In genomic region chr6:19668710-19669109, GRCh38 we compare ENCODE assay signal across 24 cellular contexts.
DNase-seq lines count a peak whose midpoint lies in the region; ATAC-seq and TF ChIP-seq lines count a peak whose summit lies in the region.
"Had no signal": no experiment of that assay in that cellular context is flagged by ENCODE, and none has a peak within 500 bp of the region (broad histone marks: within the 10 kb centered on the region; RNA-seq: fewer than 3 reads in every experiment).

No MANE protein-coding gene starts in this region.

- H3K27me3 ChIP-seq in cardiac muscle cell (no peaks in the 10 kb centered on the region), right cardiac atrium (ENCODE audit: control insufficient read depth, insufficient read depth) (no peaks in the 10 kb centered on the region), ascending aorta (no peaks in the 10 kb centered on the region)
- H3K27me3 ChIP-seq: gastrocnemius medialis had no signal

- ATAC-seq in right cardiac atrium (no peak), GM19328 (IDR thresholded peaks at IDR 0.05; ENCODE audit: unreplicated experiment) (no peak), HG02870 (IDR thresholded peaks at IDR 0.05; ENCODE audit: unreplicated experiment) (no peak), GM18909 (IDR thresholded peaks at IDR 0.05; ENCODE audit: poor library complexity, unreplicated experiment) (no peak)
- ATAC-seq: activated CD4-positive, alpha-beta T cell treated with anti-CD3 and anti-CD28 coated beads for 36 hours; gastrocnemius medialis; natural killer cell; stimulated activated naive CD8-positive, alpha-beta T cell treated with anti-CD3 and anti-CD28 coated beads, Interleukin-15, Interleukin-2, amounts not matched to agents 100 U/mL and 50 U/mL, for 24 hours; T-cell had no signal

- H3K27ac ChIP-seq in cardiac muscle cell: peak overlapping the region; percentile 64
- H3K27ac ChIP-seq in right cardiac atrium (ENCODE audit: low read length): no peak overlapping the region
- H3K27ac ChIP-seq in ascending aorta: peak overlapping the region; percentile 75 to 83
- H3K27ac ChIP-seq: 22Rv1, gastrocnemius medialis, HL-60, parathyroid adenoma had no signal

- intact Hi-C loops in right cardiac atrium (cut with DNase I): no loop called here
- intact Hi-C loops in ascending aorta (cut with DNase I): loop anchor here (1.0 to 10.0 kb wide), 2 partner anchors 43 to 136 kb away; no protein-coding TSS in a partner anchor

- H3K36me3 ChIP-seq in cardiac muscle cell (no peaks in the 10 kb centered on the region), ascending aorta (no peaks in the 10 kb centered on the region)
- H3K36me3 ChIP-seq: gastrocnemius medialis had no signal

- H3K4me1 ChIP-seq in cardiac muscle cell (ENCODE audit: low read depth) (peaks cover 30% of the 10 kb centered on the region), right cardiac atrium (ENCODE audit: control insufficient read depth, insufficient read depth, low read length) (no peaks in the 10 kb centered on the region), ascending aorta (peaks cover 0 to 30% of the 10 kb centered on the region in 2 donors)
- H3K4me1 ChIP-seq: gastrocnemius medialis, parathyroid adenoma had no signal

- DNase-seq in cardiac muscle cell (ENCODE audit: low read depth in 1 of 2, low spot score in 1 of 2) (peak in 1 of 2 donors; percentile 55), right cardiac atrium (no peak), ascending aorta (ENCODE audit: low spot score in 2 of 2) (no peak), iris pigment epithelial cell (ENCODE audit: low read depth) (peak; percentile 5), NCI-H2107 treated with DMSO at 0.1 percent for 48 hours (lab: John Stamatoyannopoulos, UW; ENCODE audit: unreplicated experiment) (no peak)
- DNase-seq: activated CD4-positive, alpha-beta T cell treated with anti-CD3 and anti-CD28 coated beads for 36 hours; C1 segment of cervical spinal cord; dermis blood vessel endothelial cell; gastrocnemius medialis; IMR-90; kidney glomerular epithelial cell; natural killer cell; NCI-H1436 treated with DMSO at 0.1 percent for 48 hours; NCI-H2171; stimulated activated CD4-positive, alpha-beta T cell treated with anti-CD3 and anti-CD28 coated beads, Interleukin-1b, Interleukin-23, amount 100 ng/mL, for 48 hours; stimulated activated naive CD8-positive, alpha-beta T cell treated with anti-CD3 and anti-CD28 coated beads, Interleukin-15, Interleukin-2, amounts not matched to agents 100 U/mL and 50 U/mL, for 24 hours; T-cell; trophoblast cell had no signal

- no peaks in the 10 kb centered on the region for H3K9me3 ChIP-seq in cardiac muscle cell (ENCODE audit: low read depth)
- no peaks in the 10 kb centered on the region for H3K9me3 ChIP-seq in right cardiac atrium (ENCODE audit: control insufficient read depth, low read length)
- H3K9me3 ChIP-seq in ascending aorta: no peaks in the 10 kb centered on the region
- H3K9me3 ChIP-seq: gastrocnemius medialis had no signal

- H3K4me3 ChIP-seq in cardiac muscle cell: no peak overlapping the region
- no peak overlapping the region for H3K4me3 ChIP-seq in right cardiac atrium (ENCODE audit: low read length)
- no peak overlapping the region for H3K4me3 ChIP-seq in ascending aorta
- H3K4me3 ChIP-seq: gastrocnemius medialis had no signal

- TF ChIP-seq CTCF in cardiac muscle cell (IDR thresholded peaks at IDR 0.05; ENCODE audit: low read depth, low read length): no peak
- no peak for TF ChIP-seq CTCF in ascending aorta (IDR thresholded peaks at IDR 0.05)
